ENCODE assay signal across 17 cellular contexts in genomic region chr16:86074651-86075487, GRCh38.
DNase-seq lines count a peak whose midpoint lies in the region; ATAC-seq, FAIRE-seq and TF ChIP-seq lines count a peak whose summit lies in the region.
"Had no signal": no experiment of that assay in that cellular context is flagged by ENCODE, and none has a peak within 500 bp of the region (broad histone marks: within the 10 kb centered on the region; RNA-seq: fewer than 3 reads in every experiment).

No MANE protein-coding gene starts in this region.

- no peaks in the 10 kb centered on the region for H4K20me1 ChIP-seq in astrocyte (ENCODE audit: insufficient read depth, low read length)

- H2AFZ ChIP-seq in astrocyte (ENCODE audit: low read depth, low read length) = peak overlapping the region; percentile 7

- no peaks in the 10 kb centered on the region for H3K79me2 ChIP-seq in astrocyte (ENCODE audit: insufficient read depth, low read length)

- no peak overlapping the region for H3K4me3 Mint-ChIP-seq in astrocyte (ENCODE audit: unreplicated experiment)
- H3K4me3 Mint-ChIP-seq: activated T-cell treated with anti-CD3 and anti-CD28 coated beads, Interleukin-2, amount 50 U/mL, for 72 hours; memory B cell had no signal

- no peak for FAIRE-seq in astrocyte (lab: Jason Lieb, UNC)

- no peak for ATAC-seq in HG03108 (IDR thresholded peaks at IDR 0.05; ENCODE audit: unreplicated experiment)
- no peak for ATAC-seq in GM21390 (IDR thresholded peaks at IDR 0.05; ENCODE audit: unreplicated experiment)
- ATAC-seq: activated T-cell treated with anti-CD3 and anti-CD28 coated beads, Interleukin-2, amount 50 U/mL, for 72 hours had no signal

- no peak overlapping the region for H3K27ac Mint-ChIP-seq in astrocyte (ENCODE audit: unreplicated experiment)
- H3K27ac Mint-ChIP-seq: activated T-cell treated with anti-CD3 and anti-CD28 coated beads, Interleukin-2, amount 50 U/mL, for 72 hours; memory B cell had no signal

- no peak overlapping the region for H3K9ac ChIP-seq in astrocyte (ENCODE audit: low read length)

- intact Hi-C loops in posterior vena cava (cut with DNase I) = loop anchor here (5.0 to 10.0 kb wide), 2 partner anchors 260 to 267 kb away; no protein-coding TSS in a partner anchor

- H3K4me2 ChIP-seq in astrocyte (ENCODE audit: low read length) = no peak overlapping the region

- H3K27me3 Mint-ChIP-seq in astrocyte (ENCODE audit: low read depth, unreplicated experiment) = peaks cover 69% of the 10 kb centered on the region

- H3K36me3 Mint-ChIP-seq in astrocyte (ENCODE audit: low read depth, unreplicated experiment) = no peaks in the 10 kb centered on the region
- H3K36me3 Mint-ChIP-seq: memory B cell had no signal

- peak; percentile 71 for DNase-seq in H4 (ENCODE audit: low spot score)
- DNase-seq in astrocyte (ENCODE audit: low read depth) = peak; percentile 38
- DNase-seq in left kidney (ENCODE audit: low read depth, low spot score) = peak; percentile 74
- DNase-seq in posterior vena cava (ENCODE audit: low spot score) = peak; percentile 55
- no peak for DNase-seq in middle frontal gyrus (ENCODE audit: extremely low spot score, low spot score)
- DNase-seq in CD1c-positive myeloid dendritic cell (ENCODE audit: extremely low spot score) = no peak
- DNase-seq: activated CD4-positive, alpha-beta T cell treated with anti-CD3 and anti-CD28 coated beads, Interleukin-2, amount 50 U/mL, for 4 hours; activated T-cell treated with anti-CD3 and anti-CD28 coated beads, Interleukin-2, amount 50 U/mL, for 72 hours; anterior cingulate cortex; BE2C; DMS153; NCI-H82; T-helper 9 cell had no signal

- H3K4me1 ChIP-seq in astrocyte (ENCODE audit: insufficient read depth, low read length) = peaks cover 6% of the 10 kb centered on the region
- H3K4me1 ChIP-seq: BE2C had no signal

- H3K4me3 ChIP-seq in astrocyte (ENCODE audit: insufficient read depth, low read depth, low read length) = no peak overlapping the region
- H3K4me3 ChIP-seq: coronary artery had no signal

- H3K27ac ChIP-seq in astrocyte (ENCODE audit: low read depth, low read length) = no peak overlapping the region
- H3K27ac ChIP-seq: coronary artery had no signal

- H3K9me3 ChIP-seq in astrocyte (ENCODE audit: insufficient read depth, low read depth, low read length) = no peaks in the 10 kb centered on the region
- H3K9me3 ChIP-seq: BE2C had no signal

- H3K36me3 ChIP-seq in astrocyte (ENCODE audit: insufficient read depth, low read length) = no peaks in the 10 kb centered on the region
- H3K36me3 ChIP-seq: BE2C had no signal

- H3K27me3 ChIP-seq in astrocyte (ENCODE audit: insufficient read depth, low read length) = no peaks in the 10 kb centered on the region
- H3K27me3 ChIP-seq: BE2C had no signal

- peaks cover 4% of the 10 kb centered on the region for H3K9me3 Mint-ChIP-seq in astrocyte (ENCODE audit: unreplicated experiment)
- H3K9me3 Mint-ChIP-seq: activated T-cell treated with anti-CD3 and anti-CD28 coated beads, Interleukin-2, amount 50 U/mL, for 72 hours; memory B cell had no signal

- TF ChIP-seq CTCF in astrocyte (IDR thresholded peaks at IDR 0.05; ENCODE audit: insufficient read depth, low read depth, low read length) = no peak

- H3K4me1 Mint-ChIP-seq in astrocyte (ENCODE audit: low read depth, unreplicated experiment) = peaks cover 2% of the 10 kb centered on the region
- H3K4me1 Mint-ChIP-seq: memory B cell had no signal

Comparison
In these comparisons a context has a peak if more than half of its experiments do, and no peak if none do; other contexts are left out.
1. DNase-seq: peak in H4 (single experiment), astrocyte (single experiment), left kidney (single experiment) and posterior vena cava (single experiment); none in middle frontal gyrus (single experiment) and CD1c-positive myeloid dendritic cell (single experiment).